In the genomic region with DNA sequence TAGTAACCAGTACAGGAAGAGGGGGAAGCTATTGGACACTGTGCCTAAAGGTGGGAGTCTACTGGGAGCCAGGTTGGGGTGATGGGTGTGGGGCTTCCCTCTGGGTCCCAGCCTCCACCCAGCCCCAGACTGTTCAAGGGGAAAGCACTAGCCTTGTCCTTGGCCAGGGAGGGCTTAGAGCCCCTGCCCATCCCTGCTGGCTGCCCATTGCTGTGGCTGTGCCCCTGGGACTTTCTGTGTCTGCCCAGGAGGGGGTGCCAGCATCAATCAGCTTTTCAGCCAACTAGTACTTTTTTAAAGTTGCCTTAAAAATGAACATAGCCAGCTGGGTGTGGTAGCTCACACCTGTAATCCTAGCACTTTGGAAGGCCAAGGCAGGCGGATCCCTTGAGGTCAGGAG, we compare ENCODE assay signal across 18 cellular contexts. TPM values are rescaled to one million over a fixed set of nuclear protein-coding genes. Genes with fewer than 3 reads are reported as not detected.
DNase-seq lines count a peak whose midpoint lies in the region; TF ChIP-seq lines count a peak whose summit lies in the region.
"Had no signal": no experiment of that assay in that cellular context is flagged by ENCODE, and none has a peak within 500 bp of the region (broad histone marks: within the 10 kb centered on the region; RNA-seq: fewer than 3 reads in every experiment).

No MANE protein-coding gene starts in this region.

- peak; percentile 17 for DNase-seq in activated CD8-positive, alpha-beta memory T cell treated with anti-CD3 and anti-CD28 coated beads for 24 hours
- DNase-seq in activated CD8-positive, alpha-beta memory T cell treated with anti-CD3 and anti-CD28 coated beads, Interleukin-2, amount 50 U/mL, for 4 hours, result no peak
- DNase-seq in colonic mucosa, result peak; percentile 16
- peak; percentile 41 for DNase-seq in spleen
- no peak for DNase-seq in prostate gland (ENCODE audit: low spot score)
- DNase-seq in NCI-H146 treated with DMSO at 0.1 percent for 48 hours (lab: John Stamatoyannopoulos, UW; ENCODE audit: unreplicated experiment), result no peak
- no peak for DNase-seq in islet precursor cell
- DNase-seq: activated B cell treated with CpG ODN at 0.5 μM for 24 hours; CD8-positive, alpha-beta memory T cell; cerebellar nuclear complex; NCI-H1694; stimulated activated CD4-positive, alpha-beta T cell treated with anti-CD3 and anti-CD28 coated beads, Interleukin-4, amount 100 ng/mL, for 24 hours had no signal

- H3K27ac ChIP-seq in OCI-LY3 (ENCODE audit: low read length) (no peak overlapping the region), colonic mucosa (no peak overlapping the region), spleen (no peak overlapping the region), prostate gland (no peak overlapping the region)
- H3K27ac ChIP-seq: tibial nerve had no signal

- H3K27me3 ChIP-seq in OCI-LY3 (ENCODE audit: low read depth, low read length) (no peaks in the 10 kb centered on the region), colonic mucosa (no peaks in the 10 kb centered on the region), spleen (replicated peaks in 1 of 7) (no peaks in the 10 kb centered on the region), prostate gland (replicated peaks; ENCODE audit: insufficient read depth) (no peaks in the 10 kb centered on the region)
- H3K27me3 ChIP-seq: tibial nerve had no signal

- H3K4me3 ChIP-seq in OCI-LY3 (ENCODE audit: low read length) (no peak overlapping the region), colonic mucosa (no peak overlapping the region), spleen (no peak overlapping the region), prostate gland (no peak overlapping the region)
- H3K4me3 ChIP-seq: tibial nerve had no signal

- no peak overlapping the region for H2AFZ ChIP-seq in OCI-LY3 (ENCODE audit: low read depth, low read length)

- H3K9me3 ChIP-seq in OCI-LY3 (ENCODE audit: insufficient read depth, low read length) (no peaks in the 10 kb centered on the region), colonic mucosa (no peaks in the 10 kb centered on the region), spleen (no peaks in the 10 kb centered on the region), prostate gland (no peaks in the 10 kb centered on the region)
- H3K9me3 ChIP-seq: tibial nerve had no signal

- H3K36me3 ChIP-seq in OCI-LY3 (replicated peaks; ENCODE audit: low read depth, low read length), result peaks cover 93% of the 10 kb centered on the region
- peaks cover 10% of the 10 kb centered on the region for H3K36me3 ChIP-seq in colonic mucosa
- peaks cover 7 to 100% (median 80%) of the 10 kb centered on the region in 6 donors for H3K36me3 ChIP-seq in spleen
- H3K36me3 ChIP-seq in prostate gland, result peaks cover 0 to 5% of the 10 kb centered on the region in 2 donors

- H4K20me1 ChIP-seq in OCI-LY3 (ENCODE audit: insufficient read depth, low read length), result peaks cover 4% of the 10 kb centered on the region; the same call in 1 of the 2 replicates

- no peaks in the 10 kb centered on the region; the same call in 1 of the 2 replicates for H3K79me2 ChIP-seq in OCI-LY3 (ENCODE audit: low read length)

- intact Hi-C loops in colonic mucosa (cut with DNase I) (no loop called here), spleen (cut with DNase I; ENCODE audit: low total_unique reads) (no loop called here), prostate gland (cut with DNase I) (no loop called here)

- TF ChIP-seq POLR2A in spleen (IDR thresholded peaks at IDR 0.05) (no peak), prostate gland (IDR thresholded peaks at IDR 0.05) (no peak)

- H3K4me2 ChIP-seq in OCI-LY3 (ENCODE audit: low read length), result no peak overlapping the region

- TF ChIP-seq CTCF in OCI-LY3 (IDR thresholded peaks at IDR 0.05; ENCODE audit: low read depth, low read length) (0 out of 2 replicates have a peak, but pooled peaks have one; percentile 7), colonic mucosa (IDR thresholded peaks at IDR 0.05) (no peak), spleen (IDR thresholded peaks at IDR 0.05 in 8 of 11, conservative IDR thresholded peaks at IDR 0.05 in 3 of 11) (no peak), prostate gland (IDR thresholded peaks at IDR 0.05) (no peak)

- 100% methylated on average over 1 of the region's 1 CpG for WGBS in spleen, 5 donors
- 100% methylated on average over 1 of the region's 1 CpG for WGBS in prostate gland

- H3K4me1 ChIP-seq in OCI-LY3 (ENCODE audit: low read length) (no peaks in the 10 kb centered on the region), colonic mucosa (no peaks in the 10 kb centered on the region), spleen (peaks cover 0 to 5% (median 0%) of the 10 kb centered on the region in 6 donors), prostate gland (replicated peaks) (no peaks in the 10 kb centered on the region)

- H3K9ac ChIP-seq in OCI-LY3 (ENCODE audit: low read length) (no peak overlapping the region), colonic mucosa (ENCODE audit: low read depth in 2 of 2, low read length in 2 of 2) (no peak overlapping the region)

RNA-seq across cellular contexts. Expression of a gene that starts 19.9 kb away (rescaled TPM):
- total RNA-seq in colonic mucosa (10 to 100 TPM; 35.1 to 93.4 TPM), spleen (10 to 100 TPM; 22.2 to 32.4 (median 28.8) TPM), prostate gland (10 to 100 TPM; 10.3 to 33.7 TPM)
- 1 to 10 TPM; 1.8 to 5.3 (median 3.0) TPM for polyA plus RNA-seq in spleen

RNA-seq across cellular contexts. Expression of a gene that starts 46.3 kb away (rescaled TPM):
- total RNA-seq in colonic mucosa (not detected), spleen (not detected), prostate gland (not detected)
- not detected for polyA plus RNA-seq in spleen
- total RNA-seq: activated B cell treated with CpG ODN at 0.5 μM for 24 hours; CD8-positive, alpha-beta memory T cell; H1; HT-29; LHCN-M2; NCI-H460; tibial nerve had no signal
- polyA plus RNA-seq: CD8-positive, alpha-beta memory T cell; H1 had no signal

Comparison
In these comparisons a context has a peak if more than half of its experiments do, and no peak if none do; other contexts are left out.
1. DNase-seq: peak in activated CD8-positive, alpha-beta memory T cell treated with anti-CD3 and anti-CD28 coated beads for 24 hours (single experiment), colonic mucosa (single experiment) and spleen (single experiment); none in activated CD8-positive, alpha-beta memory T cell treated with anti-CD3 and anti-CD28 coated beads, Interleukin-2, amount 50 U/mL, for 4 hours (single experiment), prostate gland (single experiment), NCI-H146 treated with DMSO at 0.1 percent for 48 hours (single experiment) and islet precursor cell (single experiment).